14 cellular contexts compared by ENCODE assay signal in the genomic region with DNA sequence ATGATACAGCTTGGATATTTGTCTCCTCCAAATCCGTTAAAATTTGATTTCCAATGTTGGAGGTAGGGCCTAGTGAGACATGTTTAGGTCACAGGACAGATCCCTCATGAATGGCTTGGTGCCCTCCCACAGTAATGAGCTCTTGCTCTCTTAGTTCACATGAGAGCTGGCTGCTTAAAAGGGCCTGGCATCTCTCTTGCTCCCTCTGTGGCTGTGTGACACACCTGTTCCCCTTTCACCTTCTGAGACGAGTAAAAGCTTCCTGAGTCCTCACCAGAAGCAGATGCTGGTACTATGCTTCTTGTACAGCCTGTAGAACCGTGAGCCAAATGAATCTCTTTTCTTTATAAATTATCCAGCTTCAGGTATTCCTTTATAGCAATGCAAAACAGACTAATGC. TPM values are rescaled to one million over a fixed set of nuclear protein-coding genes. Genes with fewer than 3 reads are reported as not detected.
DNase-seq lines count a peak whose midpoint lies in the region; ATAC-seq and TF ChIP-seq lines count a peak whose summit lies in the region.
"Had no signal": no experiment of that assay in that cellular context is flagged by ENCODE, and none has a peak within 500 bp of the region (broad histone marks: within the 10 kb centered on the region; RNA-seq: fewer than 3 reads in every experiment).

No MANE protein-coding gene starts in this region.

- POLR2A ChIA-PET in CD4-positive, alpha-beta memory T cell (lab: Charles Lee; ENCODE audit: partially characterized antibody): interaction anchor here (0.7 to 1.1 kb wide), 2 partner anchors 29 to 46 kb away, joined by 3 read pairs; no protein-coding TSS in a partner anchor
- POLR2A ChIA-PET in activated B cell treated with CpG ODN at 0.5 μM for 24 hours (lab: Charles Lee): interaction anchor here (0.8 to 1.2 kb wide), 2 partner anchors 16 to 115 kb away, joined by 3 to 4 read pairs; no protein-coding TSS in a partner anchor

- H3K4me1 ChIP-seq in CD4-positive, alpha-beta memory T cell (ENCODE audit: insufficient read depth, low read length): peaks cover 18% of the 10 kb centered on the region

- no peak overlapping the region for H3K4me3 Mint-ChIP-seq in CD4-positive, alpha-beta memory T cell
- H3K4me3 Mint-ChIP-seq in activated B cell treated with CpG ODN at 0.5 μM for 24 hours (no peak overlapping the region), nephron (peak overlapping the region in 2 of 3 experiments; percentile 30 to 62), glutamatergic neuron (ENCODE audit: unreplicated experiment) (no peak overlapping the region)
- H3K4me3 Mint-ChIP-seq: activated CD8-positive, alpha-beta memory T cell treated with anti-CD3 and anti-CD28 coated beads, Interleukin-2, amount 10 ng/mL, durations not matched to agents 7 days and 5 days had no signal

- no peak for ATAC-seq in activated B cell treated with CpG ODN at 0.5 μM for 24 hours (ENCODE audit: low read depth)
- no peak for ATAC-seq in GM18858 (IDR thresholded peaks at IDR 0.05; ENCODE audit: unreplicated experiment)
- ATAC-seq: activated CD8-positive, alpha-beta memory T cell treated with anti-CD3 and anti-CD28 coated beads, Interleukin-2, amount 10 ng/mL, durations not matched to agents 7 days and 5 days; SK-N-SH treated with all-trans-retinoic acid at 6 μM for 48 hours had no signal

- peaks cover 17 to 24% of the 10 kb centered on the region in 2 donors for H3K36me3 Mint-ChIP-seq in CD4-positive, alpha-beta memory T cell
- H3K36me3 Mint-ChIP-seq in activated B cell treated with CpG ODN at 0.5 μM for 24 hours (ENCODE audit: low read depth) (peaks cover 25% of the 10 kb centered on the region), nephron (ENCODE audit: low read depth) (peaks cover 44% of the 10 kb centered on the region), glutamatergic neuron (ENCODE audit: unreplicated experiment) (peaks cover 18% of the 10 kb centered on the region)

- H3K27ac Mint-ChIP-seq in CD4-positive, alpha-beta memory T cell: peak overlapping the region in 4 of 7 donors; percentile 41 to 82 (median 53)
- peak overlapping the region; percentile 20 for H3K27ac Mint-ChIP-seq in activated B cell treated with CpG ODN at 0.5 μM for 24 hours
- peak overlapping the region in 2 of 3 experiments; percentile 1 to 65 for H3K27ac Mint-ChIP-seq in nephron
- H3K27ac Mint-ChIP-seq in glutamatergic neuron (ENCODE audit: unreplicated experiment): no peak overlapping the region
- H3K27ac Mint-ChIP-seq: activated CD8-positive, alpha-beta memory T cell treated with anti-CD3 and anti-CD28 coated beads, Interleukin-2, amount 10 ng/mL, durations not matched to agents 7 days and 5 days had no signal

- TF ChIP-seq CTCF in C4-2B (conservative IDR thresholded peaks at IDR 0.05): no peak; the same call in 1 of the 2 replicates
- no peak for TF ChIP-seq CTCF in activated B cell treated with CpG ODN at 0.5 μM for 24 hours (IDR thresholded peaks at IDR 0.05)
- TF ChIP-seq CTCF in nephron (IDR thresholded peaks at IDR 0.05; ENCODE audit: unreplicated experiment in 3 of 3): no peak
- no peak for TF ChIP-seq CTCF in glutamatergic neuron (IDR thresholded peaks at IDR 0.05; ENCODE audit: partially characterized antibody, unreplicated experiment)

- H3K9me3 ChIP-seq in CD4-positive, alpha-beta memory T cell (ENCODE audit: control insufficient read depth in 1 of 2, low read length in 2 of 2): peaks cover 0 to 3% of the 10 kb centered on the region in 2 donors

- no peak for DNase-seq in CD4-positive, alpha-beta memory T cell
- DNase-seq in activated B cell treated with CpG ODN at 0.5 μM for 24 hours (no peak), NCI-H1436 treated with DMSO at 0.1 percent for 48 hours (lab: John Stamatoyannopoulos, UW) (no peak), glutamatergic neuron (no peak), DMS79 (lab: John Stamatoyannopoulos, UW) (no peak)
- DNase-seq: activated CD8-positive, alpha-beta memory T cell treated with anti-CD3 and anti-CD28 coated beads, Interleukin-2, amount 10 ng/mL, durations not matched to agents 7 days and 5 days; foreskin melanocyte; NCI-H1092 had no signal

- CTCF ChIA-PET in CD4-positive, alpha-beta memory T cell (lab: Charles Lee; ENCODE audit: partially characterized antibody): interaction anchor here (1.3 to 3.5 kb wide), 3 partner anchors 29 to 329 kb away, joined by 4 to 16 read pairs (median 5); no protein-coding TSS in a partner anchor
- CTCF ChIA-PET in activated B cell treated with CpG ODN at 0.5 μM for 24 hours (lab: Charles Lee): interaction anchor here (0.9 to 1.1 kb wide), 3 partner anchors 10 to 30 kb away, joined by 3 to 5 read pairs (median 4); no protein-coding TSS in a partner anchor

- H3K9me3 Mint-ChIP-seq in CD4-positive, alpha-beta memory T cell: peaks cover 0 to 23% (median 16%) of the 10 kb centered on the region in 8 donors
- peaks cover 7% of the 10 kb centered on the region for H3K9me3 Mint-ChIP-seq in activated B cell treated with CpG ODN at 0.5 μM for 24 hours
- peaks cover 27% of the 10 kb centered on the region for H3K9me3 Mint-ChIP-seq in nephron
- H3K9me3 Mint-ChIP-seq in glutamatergic neuron (ENCODE audit: unreplicated experiment): peaks cover 10% of the 10 kb centered on the region

- H3K36me3 ChIP-seq in CD4-positive, alpha-beta memory T cell (ENCODE audit: insufficient read depth, low read length): no peaks in the 10 kb centered on the region

- H3K27ac ChIP-seq in C4-2B: peak overlapping the region; percentile 66; the same call in 1 of the 2 replicates
- no peak overlapping the region for H3K27ac ChIP-seq in CD4-positive, alpha-beta memory T cell (ENCODE audit: low read depth, low read length)

- no peak overlapping the region for H3K4me3 ChIP-seq in CD4-positive, alpha-beta memory T cell (ENCODE audit: low read length in 2 of 2)

- intact Hi-C loops in CD4-positive, alpha-beta memory T cell (cut with micrococcal nuclease): no loop called here
- intact Hi-C loops in activated B cell treated with CpG ODN at 0.5 μM for 24 hours (cut with micrococcal nuclease): no loop called here

- peaks cover 21 to 44% (median 32%) of the 10 kb centered on the region in 4 donors for H3K4me1 Mint-ChIP-seq in CD4-positive, alpha-beta memory T cell
- H3K4me1 Mint-ChIP-seq in activated B cell treated with CpG ODN at 0.5 μM for 24 hours: peaks cover 44% of the 10 kb centered on the region
- peaks cover 55% of the 10 kb centered on the region for H3K4me1 Mint-ChIP-seq in nephron
- H3K4me1 Mint-ChIP-seq in glutamatergic neuron (ENCODE audit: low read depth, unreplicated experiment): peaks cover 16% of the 10 kb centered on the region

- no peaks in the 10 kb centered on the region for H3K27me3 ChIP-seq in CD4-positive, alpha-beta memory T cell (ENCODE audit: insufficient read depth, low read length)

- H3K27me3 Mint-ChIP-seq in CD4-positive, alpha-beta memory T cell: no peaks in the 10 kb centered on the region
- H3K27me3 Mint-ChIP-seq in activated B cell treated with CpG ODN at 0.5 μM for 24 hours (no peaks in the 10 kb centered on the region), nephron (ENCODE audit: low read depth) (no peaks in the 10 kb centered on the region), glutamatergic neuron (ENCODE audit: unreplicated experiment) (peaks cover 4% of the 10 kb centered on the region)
- H3K27me3 Mint-ChIP-seq: activated CD8-positive, alpha-beta memory T cell treated with anti-CD3 and anti-CD28 coated beads, Interleukin-2, amount 10 ng/mL, durations not matched to agents 7 days and 5 days had no signal

RNA-seq across cellular contexts. Expression of a gene that starts 3.5 kb away (rescaled TPM):
- 1 to 10 TPM; 7.3 to 7.9 TPM for total RNA-seq in CD4-positive, alpha-beta memory T cell
- polyA plus RNA-seq in CD4-positive, alpha-beta memory T cell: under 1 TPM; 0.25 to 0.93 TPM
- total RNA-seq in activated B cell treated with CpG ODN at 0.5 μM for 24 hours: 14.4 and 18.1 TPM in 2 replicates
- total RNA-seq in glutamatergic neuron (ENCODE audit: unreplicated experiment): 27.1 TPM

RNA-seq across cellular contexts. Expression of a gene that starts 45.6 kb away (rescaled TPM):
- not detected for total RNA-seq in CD4-positive, alpha-beta memory T cell
- polyA plus RNA-seq in CD4-positive, alpha-beta memory T cell: not detected
- total RNA-seq in activated B cell treated with CpG ODN at 0.5 μM for 24 hours (not detected in 2 replicates), glutamatergic neuron (ENCODE audit: unreplicated experiment) (not detected)
- total RNA-seq: activated CD8-positive, alpha-beta memory T cell treated with anti-CD3 and anti-CD28 coated beads, Interleukin-2, amount 10 ng/mL, durations not matched to agents 7 days and 5 days; G401; ureter had no signal

RNA-seq across cellular contexts. Expression of a gene that starts 55.5 kb away (rescaled TPM):
- 100 to 1,000 TPM; 283 to 289 TPM for total RNA-seq in CD4-positive, alpha-beta memory T cell
- polyA plus RNA-seq in CD4-positive, alpha-beta memory T cell: 100 to 1,000 TPM; 170 to 323 TPM
- total RNA-seq in activated B cell treated with CpG ODN at 0.5 μM for 24 hours: 5.2 and 7.1 TPM in 2 replicates
- total RNA-seq in glutamatergic neuron (ENCODE audit: unreplicated experiment): not detected
- total RNA-seq: G401 had no signal

Comparison
In these comparisons a context has a peak if more than half of its experiments do, and no peak if none do; other contexts are left out.
1. H3K4me3 Mint-ChIP-seq: peak in nephron (2 of 3); none in CD4-positive, alpha-beta memory T cell (0 of 8), activated B cell treated with CpG ODN at 0.5 μM for 24 hours (single experiment) and glutamatergic neuron (single experiment).
2. RNA of a gene that starts 55.5 kb away (total RNA-seq): 283 to 289 TPM in CD4-positive, alpha-beta memory T cell; 5.2 to 7.1 TPM in activated B cell treated with CpG ODN at 0.5 μM for 24 hours and not detected in glutamatergic neuron (single experiment); every median in the first group is over 10 times any median in the second.